Comparison of ENCODE assay signal across 8 cellular contexts in the genomic region with DNA sequence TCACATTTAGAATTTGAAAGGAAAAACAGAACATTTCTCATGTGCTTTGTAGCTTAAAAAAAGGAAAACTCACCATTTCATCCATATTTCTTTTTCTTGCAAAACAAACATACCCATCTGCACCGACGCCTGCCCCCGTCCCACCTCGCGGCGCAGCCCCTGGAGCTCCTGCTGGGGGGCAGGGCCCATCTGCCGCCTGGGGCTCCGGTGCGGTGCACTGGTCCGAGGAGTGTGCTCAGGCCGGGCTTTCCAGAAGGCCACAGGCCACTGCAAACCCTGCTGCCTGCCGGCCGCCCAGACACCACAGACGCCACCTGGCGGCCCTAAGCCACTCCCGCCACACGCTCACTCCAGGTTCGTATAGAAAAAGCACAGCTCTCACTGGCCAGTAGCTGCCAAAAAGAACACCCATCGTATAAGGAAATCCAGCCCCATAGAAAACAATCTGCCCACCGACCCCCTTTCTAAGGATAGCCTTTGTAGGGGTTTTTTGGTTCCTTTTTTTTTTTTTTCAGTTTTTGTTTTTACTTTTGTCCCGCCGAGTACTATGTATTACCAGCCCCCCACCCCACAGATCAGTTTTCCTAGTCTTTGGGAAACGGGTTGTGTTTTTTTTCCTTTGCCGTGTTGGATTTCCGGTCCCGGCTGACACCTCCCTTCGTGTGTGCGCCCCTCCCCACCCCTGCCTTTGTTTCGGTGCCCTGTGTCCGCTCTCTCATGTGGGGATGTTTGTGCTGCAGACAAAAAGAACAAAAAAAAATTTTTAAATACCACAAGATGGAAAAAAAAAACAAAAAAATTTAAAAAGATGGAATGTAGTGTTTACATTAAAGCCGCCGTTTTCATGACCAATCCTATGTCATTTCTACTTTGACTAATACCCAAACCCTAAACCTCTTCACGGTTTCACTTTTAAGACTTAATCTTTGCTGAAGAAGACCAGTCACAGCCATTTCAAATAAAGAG.
DNase-seq lines count a peak whose midpoint lies in the region; ATAC-seq and TF ChIP-seq lines count a peak whose summit lies in the region.

No MANE protein-coding gene starts in this region.

- peak; percentile 25 to 58 (median 46) for DNase-seq in CD4-positive, alpha-beta T cell
- peak; percentile 81 for DNase-seq in RWPE1 (ENCODE audit: low spot score)
- peak; percentile 68 for DNase-seq in activated naive CD4-positive, alpha-beta T cell treated with anti-CD3 and anti-CD28 coated beads for 36 hours
- DNase-seq in superior temporal gyrus (ENCODE audit: extremely low spot score): peak; percentile 82

- H3K27me3 ChIP-seq in CD4-positive, alpha-beta T cell (ENCODE audit: control insufficient read depth, insufficient read depth, low read length): no peaks in the 10 kb centered on the region
- H3K27me3 ChIP-seq in gastroesophageal sphincter: no peaks in the 10 kb centered on the region
- no peaks in the 10 kb centered on the region for H3K27me3 ChIP-seq in neuron (ENCODE audit: insufficient read depth, low read length)

- peak; percentile 86 for TF ChIP-seq CTCF in CD4-positive, alpha-beta T cell (IDR thresholded peaks at IDR 0.05)
- TF ChIP-seq CTCF in RWPE1 (conservative IDR thresholded peaks at IDR 0.05; ENCODE audit: low read depth) (peak; percentile 93), gastroesophageal sphincter (IDR thresholded peaks at IDR 0.05) (peak in 3 of 4 experiments; percentile 72 to 91 (median 84))

- H2AFZ ChIP-seq in neuron (ENCODE audit: low read depth, low read length): peak overlapping the region; percentile 95

- TF ChIP-seq EP300 in gastroesophageal sphincter (IDR thresholded peaks at IDR 0.05): no peak

- no peaks in the 10 kb centered on the region for H3K9me3 ChIP-seq in CD4-positive, alpha-beta T cell (ENCODE audit: control insufficient read depth, low read length)
- H3K9me3 ChIP-seq in gastroesophageal sphincter (no peaks in the 10 kb centered on the region), neuron (ENCODE audit: low read length) (no peaks in the 10 kb centered on the region)

- CTCF ChIA-PET in CD4-positive, alpha-beta T cell (lab: Charles Lee): interaction anchor here (0.7 to 1.3 kb wide), 3 partner anchors 10 to 46 kb away, joined by 3 read pairs; no protein-coding TSS in a partner anchor
- CTCF ChIA-PET in RWPE1 (lab: Yijun Ruan, JAX): interaction anchor here (0.6 to 3.0 kb wide), 25 partner anchors 8 to 905 kb away, joined by 3 to 53 read pairs (median 4); no protein-coding TSS in a partner anchor
- CTCF ChIA-PET in activated naive CD4-positive, alpha-beta T cell treated with anti-CD3 and anti-CD28 coated beads for 36 hours (lab: Charles Lee): interaction anchor here (0.5 to 1.7 kb wide), 12 partner anchors 13 to 414 kb away, joined by 3 to 7 read pairs (median 4); no protein-coding TSS in a partner anchor

- H3K4me1 ChIP-seq in gastroesophageal sphincter: peaks cover 0 to 18% (median 5%) of the 10 kb centered on the region in 3 donors
- peaks cover 16% of the 10 kb centered on the region for H3K4me1 ChIP-seq in neuron (ENCODE audit: insufficient read depth, low read length)

- H3K4me3 ChIP-seq in gastroesophageal sphincter: peak overlapping the region; percentile 46 to 54
- peak overlapping the region; percentile 44 for H3K4me3 ChIP-seq in neuron (ENCODE audit: low read length)

- no peak for TF ChIP-seq POLR2A in gastroesophageal sphincter (IDR thresholded peaks at IDR 0.05)

- peaks cover 31% of the 10 kb centered on the region for H3K4me1 Mint-ChIP-seq in CD4-positive, alpha-beta T cell (ENCODE audit: low read depth)
- H3K4me1 Mint-ChIP-seq in activated naive CD4-positive, alpha-beta T cell treated with anti-CD3 and anti-CD28 coated beads for 36 hours (ENCODE audit: low read depth): peaks cover 31% of the 10 kb centered on the region

- H3K27ac Mint-ChIP-seq in CD4-positive, alpha-beta T cell: peak overlapping the region; percentile 83
- H3K27ac Mint-ChIP-seq in activated naive CD4-positive, alpha-beta T cell treated with anti-CD3 and anti-CD28 coated beads for 36 hours: peak overlapping the region; percentile 86

- WGBS in gastroesophageal sphincter (ENCODE audit: low coverage in 1 of 2), 2 donors: 1 to 2% methylated on average over 18 to 30 of the region's 33 CpGs

- POLR2A ChIA-PET in CD4-positive, alpha-beta T cell (lab: Charles Lee): interaction anchor here (0.8 to 1.2 kb wide), 2 partner anchors 68 to 163 kb away, joined by 3 read pairs; no protein-coding TSS in a partner anchor
- POLR2A ChIA-PET in RWPE1 (lab: Yijun Ruan, JAX; ENCODE audit: low non-redundant PET): no interaction called here

- peak overlapping the region; percentile 90 for H3K4me3 Mint-ChIP-seq in CD4-positive, alpha-beta T cell
- H3K4me3 Mint-ChIP-seq in activated naive CD4-positive, alpha-beta T cell treated with anti-CD3 and anti-CD28 coated beads for 36 hours: peak overlapping the region; percentile 74

- H3K36me3 Mint-ChIP-seq in CD4-positive, alpha-beta T cell (ENCODE audit: low read depth): peaks cover 12% of the 10 kb centered on the region
- peaks cover 5% of the 10 kb centered on the region for H3K36me3 Mint-ChIP-seq in activated naive CD4-positive, alpha-beta T cell treated with anti-CD3 and anti-CD28 coated beads for 36 hours (ENCODE audit: low read depth)

- H3K9me3 Mint-ChIP-seq in CD4-positive, alpha-beta T cell: no peaks in the 10 kb centered on the region
- no peaks in the 10 kb centered on the region for H3K9me3 Mint-ChIP-seq in activated naive CD4-positive, alpha-beta T cell treated with anti-CD3 and anti-CD28 coated beads for 36 hours

- peak; percentile 75 for ATAC-seq in CD4-positive, alpha-beta T cell (ENCODE audit: poor library complexity)
- peak; percentile 87 for ATAC-seq in GM19438 (IDR thresholded peaks at IDR 0.05; ENCODE audit: low read depth, unreplicated experiment)
- ATAC-seq in HG03558 (IDR thresholded peaks at IDR 0.05; ENCODE audit: extremely low read depth, unreplicated experiment): peak; percentile 94
- ATAC-seq in gastroesophageal sphincter: peak; percentile 93

- intact Hi-C loops in CD4-positive, alpha-beta T cell (cut with DNase I, micrococcal nuclease): loop anchor here in 1 of 2 experiments (5.0 kb wide), 1 partner anchor 889 kb away; no protein-coding TSS in a partner anchor
- intact Hi-C loops in activated naive CD4-positive, alpha-beta T cell treated with anti-CD3 and anti-CD28 coated beads for 36 hours (cut with micrococcal nuclease): loop anchor here (1.0 to 5.0 kb wide), 7 partner anchors 68 to 346 kb away; a partner anchor contains a TSS

- H3K27ac ChIP-seq in CD4-positive, alpha-beta T cell (ENCODE audit: low read depth, low read length): no peak overlapping the region
- peak overlapping the region; percentile 42 for H3K27ac ChIP-seq in RWPE1
- peak overlapping the region in 2 of 4 donors; percentile 74 to 75 for H3K27ac ChIP-seq in gastroesophageal sphincter

- peaks cover 0 to 12% of the 10 kb centered on the region in 2 donors for H3K36me3 ChIP-seq in gastroesophageal sphincter
- H3K36me3 ChIP-seq in neuron (ENCODE audit: insufficient read depth, low read length): peaks cover 5% of the 10 kb centered on the region

- H3K27me3 Mint-ChIP-seq in CD4-positive, alpha-beta T cell: no peaks in the 10 kb centered on the region
- no peaks in the 10 kb centered on the region for H3K27me3 Mint-ChIP-seq in activated naive CD4-positive, alpha-beta T cell treated with anti-CD3 and anti-CD28 coated beads for 36 hours (ENCODE audit: low read depth)
